ENCODE assay signal across 9 cellular contexts in the genomic region with DNA sequence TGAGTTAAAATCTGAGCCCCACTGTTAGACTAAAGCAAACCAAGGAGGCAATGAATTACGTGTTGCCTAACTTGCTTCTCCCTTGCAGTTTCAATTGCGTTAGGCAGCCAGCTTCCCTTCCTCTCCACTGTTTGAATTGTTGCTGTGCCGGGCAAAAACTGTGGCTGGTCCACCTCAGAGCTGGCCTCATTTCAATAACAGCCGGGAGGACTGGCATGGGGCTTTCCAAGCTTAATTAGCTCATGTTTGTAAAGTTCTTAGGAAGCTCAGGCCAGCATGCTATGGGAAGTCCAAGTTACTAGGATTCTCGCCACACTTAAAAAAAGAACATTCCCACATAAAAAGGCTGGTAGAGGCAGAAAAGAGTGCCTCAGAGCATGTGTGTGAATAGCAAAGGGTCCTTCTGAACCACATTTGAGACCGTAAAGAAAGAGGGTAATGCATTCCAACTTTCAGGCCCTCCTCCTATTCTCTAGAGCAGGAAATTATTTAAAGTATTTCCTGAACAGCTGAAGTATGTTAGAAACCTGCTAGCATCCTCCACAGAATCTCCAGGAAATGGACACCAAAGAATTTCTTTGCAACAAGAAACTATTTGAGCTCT.
DNase-seq lines count a peak whose midpoint lies in the region; ATAC-seq, FAIRE-seq and TF ChIP-seq lines count a peak whose summit lies in the region.
"Had no signal": no experiment of that assay in that cellular context is flagged by ENCODE, and none has a peak within 500 bp of the region (broad histone marks: within the 10 kb centered on the region; RNA-seq: fewer than 3 reads in every experiment).

No MANE protein-coding gene starts in this region.

- H3K27me3 ChIP-seq in Peyer's patch, result no peaks in the 10 kb centered on the region
- H3K27me3 ChIP-seq in endothelial cell of umbilical vein (ENCODE audit: control insufficient read depth in 2 of 2, insufficient read depth in 2 of 2, low read length in 2 of 2), result no peaks in the 10 kb centered on the region
- no peaks in the 10 kb centered on the region for H3K27me3 ChIP-seq in mesendoderm (ENCODE audit: insufficient read depth, low read length, poor library complexity)

- H2BK120ac ChIP-seq in mesendoderm (ENCODE audit: low read depth, low read length), result no peak overlapping the region

- H3K27ac ChIP-seq in Peyer's patch, result peak overlapping the region in 3 of 4 donors; percentile 7 to 35 (median 11)
- H3K27ac ChIP-seq in endothelial cell of umbilical vein (ENCODE audit: insufficient read depth, low read depth, low read length), result peak overlapping the region; percentile 91
- H3K27ac ChIP-seq in mesendoderm (ENCODE audit: low read depth, low read length), result no peak overlapping the region

- no peaks in the 10 kb centered on the region for H3K79me1 ChIP-seq in mesendoderm (ENCODE audit: low read length)

- TSS peak; percentile 89 for BruUV-seq in endothelial cell of umbilical vein (replicated peaks; lab: Mats Ljungman, UMichigan)

- peak overlapping the region; percentile 2 for H2AFZ ChIP-seq in endothelial cell of umbilical vein (ENCODE audit: low read depth, low read length)

- H3K36me3 ChIP-seq in Peyer's patch (no peaks in the 10 kb centered on the region), endothelial cell of umbilical vein (ENCODE audit: control insufficient read depth in 2 of 2, extremely low read depth in 1 of 2, insufficient read depth in 2 of 2, low read length in 2 of 2) (no peaks in the 10 kb centered on the region), mesendoderm (ENCODE audit: control insufficient read depth, insufficient read depth, low read length) (no peaks in the 10 kb centered on the region)

- H2AK5ac ChIP-seq in mesendoderm (ENCODE audit: low read length), result no peak overlapping the region

- H3K4me3 ChIP-seq in Peyer's patch (no peak overlapping the region), endothelial cell of umbilical vein (replicated peaks in 1 of 3; ENCODE audit: insufficient read depth in 1 of 3, low read depth in 1 of 3, low read length in 3 of 3) (peak overlapping the region in 1 of 3 experiments; percentile 27), mesendoderm (ENCODE audit: low read length) (no peak overlapping the region)

- H3K9me3 ChIP-seq in Peyer's patch (no peaks in the 10 kb centered on the region), endothelial cell of umbilical vein (replicated peaks; ENCODE audit: control insufficient read depth, insufficient read depth, low read length) (no peaks in the 10 kb centered on the region)

- no peaks in the 10 kb centered on the region for H3K9me1 ChIP-seq in endothelial cell of umbilical vein (replicated peaks; ENCODE audit: control insufficient read depth, extremely low read depth, insufficient read depth, low read length)

- H3K4me1 ChIP-seq in Peyer's patch (peaks cover 0 to 10% (median 0%) of the 10 kb centered on the region in 4 donors), endothelial cell of umbilical vein (ENCODE audit: control insufficient read depth, extremely low read depth, insufficient read depth, low read length) (peaks cover 37% of the 10 kb centered on the region), mesendoderm (ENCODE audit: control insufficient read depth, low read depth, low read length) (no peaks in the 10 kb centered on the region)

- H4K5ac ChIP-seq in mesendoderm (ENCODE audit: low read length), result no peak overlapping the region

- no peaks in the 10 kb centered on the region for H3K36me3 Mint-ChIP-seq in type B pancreatic cell

- dilution Hi-C loops in endothelial cell of umbilical vein (cut with MboI; ENCODE audit: extremely low pct_ligation_motif_present, low sequenced_read_pairs), result no loop called here

- TF ChIP-seq CTCF in Peyer's patch (IDR thresholded peaks at IDR 0.05), result no peak
- no peak for TF ChIP-seq CTCF in endothelial cell of umbilical vein (IDR thresholded peaks at IDR 0.05; ENCODE audit: extremely low read depth in 1 of 2, insufficient read depth in 1 of 2, low read depth in 1 of 2, low read length in 2 of 2)
- TF ChIP-seq CTCF in type B pancreatic cell (conservative IDR thresholded peaks at IDR 0.05), result no peak

- H3K4ac ChIP-seq in mesendoderm (ENCODE audit: low read depth, low read length), result no peak overlapping the region

- H4K8ac ChIP-seq in mesendoderm (ENCODE audit: low read depth, low read length), result no peak overlapping the region

- CTCF ChIA-PET in endothelial cell of umbilical vein (lab: Charles Lee), result interaction anchor here (1.0 to 1.8 kb wide), 5 partner anchors 33 to 141 kb away, joined by 3 to 8 read pairs (median 4); no protein-coding TSS in a partner anchor

- no peak overlapping the region for H3K56ac ChIP-seq in mesendoderm (ENCODE audit: low read length)

- H3K4me1 Mint-ChIP-seq in type B pancreatic cell (ENCODE audit: unreplicated experiment), result peaks cover 4% of the 10 kb centered on the region

- no peak overlapping the region for H2BK5ac ChIP-seq in mesendoderm (ENCODE audit: low read length)

- peak overlapping the region; percentile 17 for H3K27ac Mint-ChIP-seq in type B pancreatic cell

- H4K20me1 ChIP-seq in endothelial cell of umbilical vein (replicated peaks; ENCODE audit: control insufficient read depth, extremely low read depth, insufficient read depth, low read length), result no peaks in the 10 kb centered on the region

- FAIRE-seq in endothelial cell of umbilical vein (lab: Jason Lieb, UNC), result peak; percentile 89

- no peak for TF ChIP-seq POLR2A in Peyer's patch (IDR thresholded peaks at IDR 0.05)
- TF ChIP-seq POLR2A in endothelial cell of umbilical vein (IDR thresholded peaks at IDR 0.05; ENCODE audit: low read depth, low read length), result peak; percentile 47

- H3K4me2 ChIP-seq in endothelial cell of umbilical vein (ENCODE audit: insufficient read depth, low read length) (peak overlapping the region; percentile 41), mesendoderm (ENCODE audit: low read length) (no peak overlapping the region)

- ATAC-seq in HG03025 (IDR thresholded peaks at IDR 0.05; ENCODE audit: low FRiP score, unreplicated experiment), result no peak
- no peak for ATAC-seq in GM21526 (IDR thresholded peaks at IDR 0.05; ENCODE audit: low FRiP score, unreplicated experiment)

- H3K27me3 Mint-ChIP-seq in type B pancreatic cell, result no peaks in the 10 kb centered on the region

- peak overlapping the region; percentile 78 for H3K9ac ChIP-seq in endothelial cell of umbilical vein (replicated peaks; ENCODE audit: extremely low read depth, insufficient read depth, low read length)
- no peak overlapping the region for H3K9ac ChIP-seq in mesendoderm (ENCODE audit: low read length)

- POLR2A ChIA-PET in endothelial cell of umbilical vein (lab: Charles Lee), result interaction anchor here (0.5 to 0.6 kb wide), 2 partner anchors 47 to 129 kb away, joined by 3 to 4 read pairs; no protein-coding TSS in a partner anchor

- intact Hi-C loops in endothelial cell of umbilical vein (cut with micrococcal nuclease), result loop anchor here (1.0 to 10.0 kb wide), 2 partner anchors 34 to 236 kb away; a partner anchor contains a TSS

- no peaks in the 10 kb centered on the region for H3K9me3 Mint-ChIP-seq in type B pancreatic cell

- H3K18ac ChIP-seq in mesendoderm (ENCODE audit: low read length), result no peak overlapping the region

- WGBS in mesendoderm (ENCODE audit: extremely low coverage, insufficient coverage, low lambda C conversion rate), result no CpG with 5 or more reads among the region's 6 CpGs

- no peak for DNase-seq in Peyer's patch
- peak; percentile 90 for DNase-seq in endothelial cell of umbilical vein (ENCODE audit: low read depth, low spot score)
- peak; percentile 73 for DNase-seq in medulla oblongata (ENCODE audit: extremely low spot score)
- peak; percentile 15 for DNase-seq in type B pancreatic cell (ENCODE audit: extremely low spot score, unreplicated experiment)
- DNase-seq in mesendoderm, result no peak
- DNase-seq: activated naive CD4-positive, alpha-beta T cell treated with anti-CD3 and anti-CD28 coated beads, Interleukin-2, amount 50 U/mL, for 16 hours; NCI-H187 had no signal

- H3K79me2 ChIP-seq in endothelial cell of umbilical vein (ENCODE audit: control insufficient read depth, insufficient read depth, low read length) (peaks cover 4% of the 10 kb centered on the region), mesendoderm (ENCODE audit: control insufficient read depth, insufficient read depth, low read length) (no peaks in the 10 kb centered on the region)

- no peak overlapping the region for H3K23ac ChIP-seq in mesendoderm (ENCODE audit: low read length)

- H2BK15ac ChIP-seq in mesendoderm (replicated peaks; ENCODE audit: low read depth), result no peak overlapping the region

- no peak overlapping the region for H3K4me3 Mint-ChIP-seq in type B pancreatic cell

TF ChIP-seq in endothelial cell of umbilical vein, 7 proteins besides CTCF, POLR2A, EP300 and RAD21:
- peak; percentile 6 for TF ChIP-seq JUN (IDR thresholded peaks at IDR 0.05; ENCODE audit: borderline replicate concordance, insufficient read depth, insufficient read length, low read depth)
- TF ChIP-seq, protein P1, sequence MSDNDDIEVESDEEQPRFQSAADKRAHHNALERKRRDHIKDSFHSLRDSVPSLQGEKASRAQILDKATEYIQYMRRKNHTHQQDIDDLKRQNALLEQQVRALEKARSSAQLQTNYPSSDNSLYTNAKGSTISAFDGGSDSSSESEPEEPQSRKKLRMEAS (IDR thresholded peaks at IDR 0.05; ENCODE audit: insufficient read depth, insufficient read length), result no peak

Comparison
In these comparisons a context has a peak if more than half of its experiments do, and no peak if none do; other contexts are left out.
1. DNase-seq: peak in endothelial cell of umbilical vein (single experiment), medulla oblongata (single experiment) and type B pancreatic cell (single experiment); none in Peyer's patch (0 of 3) and mesendoderm (single experiment).